In genomic region chr5:65102501-65102825, GRCh38 we compare ENCODE assay signal across 8 cellular contexts.
DNase-seq lines count a peak whose midpoint lies in the region; ATAC-seq and TF ChIP-seq lines count a peak whose summit lies in the region.

No MANE protein-coding gene starts in this region.

- peak overlapping the region; percentile 66 for H3K4me3 Mint-ChIP-seq in activated CD4-positive, alpha-beta T cell treated with anti-CD3 and anti-CD28 coated beads for 36 hours

- H3K27ac Mint-ChIP-seq in activated CD4-positive, alpha-beta T cell treated with anti-CD3 and anti-CD28 coated beads for 36 hours = peak overlapping the region; percentile 72

- H3K27ac ChIP-seq in prostate gland (peak overlapping the region; percentile 82 to 85), SJCRH30 (no peak overlapping the region)

- H3K4me1 ChIP-seq in prostate gland (replicated peaks) (no peaks in the 10 kb centered on the region), SJCRH30 (peaks cover 10% of the 10 kb centered on the region; the same call in 1 of the 2 replicates)

- DNase-seq in activated CD4-positive, alpha-beta T cell treated with anti-CD3 and anti-CD28 coated beads for 36 hours = no peak
- no peak for DNase-seq in activated CD4-positive, alpha-beta T cell treated with anti-CD3 and anti-CD28 coated beads, Interleukin-2, amount 50 U/mL, for 48 hours
- DNase-seq in NCI-H345 (lab: John Stamatoyannopoulos, UW) (peak; percentile 31), epithelial cell of proximal tubule (ENCODE audit: low read depth) (no peak), prostate gland (ENCODE audit: low spot score) (no peak), germinal center (ENCODE audit: low spot score) (no peak), SJCRH30 (no peak), NCI-H2171 (lab: John Stamatoyannopoulos, UW) (no peak)

- H3K27me3 ChIP-seq in prostate gland (replicated peaks; ENCODE audit: insufficient read depth) = no peaks in the 10 kb centered on the region
- no peaks in the 10 kb centered on the region for H3K27me3 ChIP-seq in SJCRH30

- POLR2A ChIA-PET in activated CD4-positive, alpha-beta T cell treated with anti-CD3 and anti-CD28 coated beads for 36 hours (lab: Charles Lee) = no interaction called here

- H3K27me3 Mint-ChIP-seq in activated CD4-positive, alpha-beta T cell treated with anti-CD3 and anti-CD28 coated beads for 36 hours = peaks cover 7% of the 10 kb centered on the region

- CTCF ChIA-PET in activated CD4-positive, alpha-beta T cell treated with anti-CD3 and anti-CD28 coated beads for 36 hours (lab: Charles Lee) = interaction anchor here (2.4 kb wide), 1 partner anchor 381 kb away, joined by 7 read pairs; no protein-coding TSS in a partner anchor

- H3K9me3 Mint-ChIP-seq in activated CD4-positive, alpha-beta T cell treated with anti-CD3 and anti-CD28 coated beads for 36 hours (ENCODE audit: low read depth) = no peaks in the 10 kb centered on the region

- TF ChIP-seq CTCF in epithelial cell of proximal tubule (conservative IDR thresholded peaks at IDR 0.05; ENCODE audit: low read depth, low read length) = no peak
- TF ChIP-seq CTCF in prostate gland (IDR thresholded peaks at IDR 0.05) = no peak

- intact Hi-C loops in activated CD4-positive, alpha-beta T cell treated with anti-CD3 and anti-CD28 coated beads for 36 hours (cut with DNase I, micrococcal nuclease) = loop anchor here (2.0 to 10.0 kb wide), 3 partner anchors 66 to 522 kb away; partner anchors contain the start of genes SHLD3 (in 1 of the 2), TRAPPC13 (in 1 of the 2) and TRIM23 (in 1 of the 2)
- intact Hi-C loops in prostate gland (cut with DNase I) = loop anchor here (10.0 kb wide), 1 partner anchor 138 kb away; no protein-coding TSS in a partner anchor

- WGBS in prostate gland = 48% methylated on average over 7 of the region's 7 CpGs

- ATAC-seq in activated CD4-positive, alpha-beta T cell treated with anti-CD3 and anti-CD28 coated beads for 36 hours = no peak

- H3K36me3 ChIP-seq in prostate gland = no peaks in the 10 kb centered on the region
- H3K36me3 ChIP-seq in SJCRH30 = no peaks in the 10 kb centered on the region

- no peaks in the 10 kb centered on the region for H3K36me3 Mint-ChIP-seq in activated CD4-positive, alpha-beta T cell treated with anti-CD3 and anti-CD28 coated beads for 36 hours (ENCODE audit: low read depth)

- no peak for TF ChIP-seq POLR2A in prostate gland (IDR thresholded peaks at IDR 0.05)

- H3K4me1 Mint-ChIP-seq in activated CD4-positive, alpha-beta T cell treated with anti-CD3 and anti-CD28 coated beads for 36 hours = peaks cover 30% of the 10 kb centered on the region

- peak overlapping the region; percentile 70 for H3K4me3 ChIP-seq in epithelial cell of proximal tubule (ENCODE audit: low read depth, low read length)
- H3K4me3 ChIP-seq in prostate gland = peak overlapping the region; percentile 47 to 54
- no peak overlapping the region for H3K4me3 ChIP-seq in SJCRH30

- H3K9me3 ChIP-seq in prostate gland = no peaks in the 10 kb centered on the region
- H3K9me3 ChIP-seq in SJCRH30 (replicated peaks) = no peaks in the 10 kb centered on the region
